In the genomic region with DNA sequence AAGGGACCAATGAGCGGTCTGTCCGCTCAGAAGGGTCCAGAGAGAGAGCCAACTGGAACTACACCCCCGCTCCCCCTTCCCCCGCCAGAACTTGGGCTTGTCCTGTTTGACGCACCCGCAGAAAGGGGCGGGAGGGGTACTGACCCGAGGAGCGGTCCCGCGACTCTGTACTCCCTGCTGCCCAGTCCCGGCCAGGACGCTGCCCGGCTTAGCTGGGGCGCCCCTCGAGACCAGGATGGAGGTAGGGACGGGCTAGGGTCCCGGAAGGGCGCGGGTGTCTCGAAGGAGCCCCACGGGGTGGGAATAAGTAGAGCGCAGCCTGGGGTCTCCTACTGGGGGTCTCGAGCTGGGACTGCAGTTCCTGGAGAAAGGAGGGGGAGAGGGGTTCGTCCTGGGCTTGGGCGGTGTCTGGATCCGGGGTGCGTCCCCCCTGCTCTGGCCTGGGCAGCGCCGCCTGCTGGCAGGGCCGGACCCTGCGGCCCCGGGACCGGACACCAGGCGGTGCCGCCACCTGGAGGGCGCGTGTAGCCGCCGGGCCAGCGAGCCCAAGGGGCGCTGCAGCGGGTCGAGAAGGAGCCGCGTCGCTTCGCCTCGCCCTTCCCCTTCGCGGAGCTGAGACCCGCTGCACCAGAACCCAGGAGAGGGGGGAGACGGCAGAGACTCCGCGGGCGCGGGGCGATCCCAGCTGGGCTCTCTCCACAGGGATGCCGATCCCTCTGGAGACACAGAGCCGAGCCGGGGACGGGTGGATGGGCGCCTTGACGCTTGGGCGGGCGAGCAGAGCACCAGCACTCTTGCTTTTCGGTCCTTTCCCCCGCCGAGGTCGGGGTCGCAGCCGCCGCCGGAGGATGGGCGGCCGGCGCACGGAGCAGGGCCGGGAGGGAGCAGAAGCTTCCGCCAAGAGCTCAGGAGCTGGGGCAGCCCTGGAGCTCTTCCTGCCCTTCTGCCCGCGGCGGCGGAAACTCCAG, we compare ENCODE assay signal across 1 cellular context.
TF ChIP-seq lines count a peak whose summit lies in the region.

No MANE protein-coding gene starts in this region.

TF ChIP-seq in HepG2, 621 proteins besides CTCF, POLR2A, EP300 and RAD21 (continued from another document and continues in another):
- TF ChIP-seq SP4 (CRISPR knock-in tag; IDR thresholded peaks at IDR 0.05) = 0 out of 2 replicates have a peak, but pooled peaks have one; percentile 40
- peak; percentile 84; the same call in 1 of the 2 replicates for TF ChIP-seq KLF6 (CRISPR knock-in tag; IDR thresholded peaks at IDR 0.05)
- no peak for TF ChIP-seq CBX5 (CRISPR knock-in tag; IDR thresholded peaks at IDR 0.05; ENCODE audit: borderline replicate concordance)
- no peak for TF ChIP-seq ZXDC (CRISPR knock-in tag; IDR thresholded peaks at IDR 0.05)
- TF ChIP-seq, protein P1, sequence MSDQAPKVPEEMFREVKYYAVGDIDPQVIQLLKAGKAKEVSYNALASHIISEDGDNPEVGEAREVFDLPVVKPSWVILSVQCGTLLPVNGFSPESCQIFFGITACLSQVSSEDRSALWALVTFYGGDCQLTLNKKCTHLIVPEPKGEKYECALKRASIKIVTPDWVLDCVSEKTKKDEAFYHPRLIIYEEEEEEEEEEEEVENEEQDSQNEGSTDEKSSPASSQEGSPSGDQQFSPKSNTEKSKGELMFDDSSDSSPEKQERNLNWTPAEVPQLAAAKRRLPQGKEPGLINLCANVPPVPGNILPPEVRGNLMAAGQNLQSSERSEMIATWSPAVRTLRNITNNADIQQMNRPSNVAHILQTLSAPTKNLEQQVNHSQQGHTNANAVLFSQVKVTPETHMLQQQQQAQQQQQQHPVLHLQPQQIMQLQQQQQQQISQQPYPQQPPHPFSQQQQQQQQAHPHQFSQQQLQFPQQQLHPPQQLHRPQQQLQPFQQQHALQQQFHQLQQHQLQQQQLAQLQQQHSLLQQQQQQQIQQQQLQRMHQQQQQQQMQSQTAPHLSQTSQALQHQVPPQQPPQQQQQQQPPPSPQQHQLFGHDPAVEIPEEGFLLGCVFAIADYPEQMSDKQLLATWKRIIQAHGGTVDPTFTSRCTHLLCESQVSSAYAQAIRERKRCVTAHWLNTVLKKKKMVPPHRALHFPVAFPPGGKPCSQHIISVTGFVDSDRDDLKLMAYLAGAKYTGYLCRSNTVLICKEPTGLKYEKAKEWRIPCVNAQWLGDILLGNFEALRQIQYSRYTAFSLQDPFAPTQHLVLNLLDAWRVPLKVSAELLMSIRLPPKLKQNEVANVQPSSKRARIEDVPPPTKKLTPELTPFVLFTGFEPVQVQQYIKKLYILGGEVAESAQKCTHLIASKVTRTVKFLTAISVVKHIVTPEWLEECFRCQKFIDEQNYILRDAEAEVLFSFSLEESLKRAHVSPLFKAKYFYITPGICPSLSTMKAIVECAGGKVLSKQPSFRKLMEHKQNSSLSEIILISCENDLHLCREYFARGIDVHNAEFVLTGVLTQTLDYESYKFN (CRISPR knock-in tag; conservative IDR thresholded peaks at IDR 0.05) = no peak
- TF ChIP-seq ZNF83 (CRISPR knock-in tag; IDR thresholded peaks at IDR 0.05; ENCODE audit: borderline replicate concordance) = peak; percentile 65; the same call in 1 of the 2 replicates
- no peak for TF ChIP-seq ZNF34 (CRISPR knock-in tag; IDR thresholded peaks at IDR 0.05; ENCODE audit: borderline replicate concordance)
- TF ChIP-seq ZKSCAN1 (IDR thresholded peaks at IDR 0.05; ENCODE audit: low read length) = no peak
- TF ChIP-seq ZNF335 (CRISPR knock-in tag; IDR thresholded peaks at IDR 0.05) = no peak
- no peak for TF ChIP-seq ZNF280B (CRISPR knock-in tag; IDR thresholded peaks at IDR 0.05; ENCODE audit: borderline replicate concordance)
- TF ChIP-seq REL (CRISPR knock-in tag; conservative IDR thresholded peaks at IDR 0.05) = no peak
- peak; percentile 66 for TF ChIP-seq AKAP8 (CRISPR knock-in tag; IDR thresholded peaks at IDR 0.05)
- TF ChIP-seq, protein P2, sequence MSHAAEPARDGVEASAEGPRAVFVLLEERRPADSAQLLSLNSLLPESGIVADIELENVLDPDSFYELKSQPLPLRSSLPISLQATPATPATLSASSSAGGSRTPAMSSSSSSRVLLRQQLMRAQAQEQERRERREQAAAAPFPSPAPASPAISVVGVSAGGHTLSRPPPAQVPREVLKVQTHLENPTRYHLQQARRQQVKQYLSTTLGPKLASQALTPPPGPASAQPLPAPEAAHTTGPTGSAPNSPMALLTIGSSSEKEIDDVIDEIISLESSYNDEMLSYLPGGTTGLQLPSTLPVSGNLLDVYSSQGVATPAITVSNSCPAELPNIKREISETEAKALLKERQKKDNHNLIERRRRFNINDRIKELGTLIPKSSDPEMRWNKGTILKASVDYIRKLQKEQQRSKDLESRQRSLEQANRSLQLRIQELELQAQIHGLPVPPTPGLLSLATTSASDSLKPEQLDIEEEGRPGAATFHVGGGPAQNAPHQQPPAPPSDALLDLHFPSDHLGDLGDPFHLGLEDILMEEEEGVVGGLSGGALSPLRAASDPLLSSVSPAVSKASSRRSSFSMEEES (CRISPR knock-in tag; IDR thresholded peaks at IDR 0.05) = no peak
- TF ChIP-seq ZNF605 (CRISPR knock-in tag; IDR thresholded peaks at IDR 0.05) = 0 out of 2 replicates have a peak, but pooled peaks have one; percentile 51
- TF ChIP-seq HNF1B (CRISPR knock-in tag; IDR thresholded peaks at IDR 0.05) = no peak
- no peak; the same call in 1 of the 2 replicates for TF ChIP-seq YEATS4 (CRISPR knock-in tag; IDR thresholded peaks at IDR 0.05; ENCODE audit: borderline replicate concordance)
- TF ChIP-seq GLI4 (CRISPR knock-in tag; IDR thresholded peaks at IDR 0.05; ENCODE audit: borderline replicate concordance) = no peak
- TF ChIP-seq SP2 (CRISPR knock-in tag; IDR thresholded peaks at IDR 0.05) = no peak
- TF ChIP-seq, protein P3, sequence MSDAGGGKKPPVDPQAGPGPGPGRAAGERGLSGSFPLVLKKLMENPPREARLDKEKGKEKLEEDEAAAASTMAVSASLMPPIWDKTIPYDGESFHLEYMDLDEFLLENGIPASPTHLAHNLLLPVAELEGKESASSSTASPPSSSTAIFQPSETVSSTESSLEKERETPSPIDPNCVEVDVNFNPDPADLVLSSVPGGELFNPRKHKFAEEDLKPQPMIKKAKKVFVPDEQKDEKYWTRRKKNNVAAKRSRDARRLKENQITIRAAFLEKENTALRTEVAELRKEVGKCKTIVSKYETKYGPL (CRISPR knock-in tag; IDR thresholded peaks at IDR 0.05) = no peak
- 0 out of 2 replicates have a peak, but pooled peaks have one; percentile 37 for TF ChIP-seq PCBP1 (IDR thresholded peaks at IDR 0.05; ENCODE audit: borderline replicate concordance, low read depth, low read length)
- peak; percentile 51; the same call in 1 of the 2 replicates for TF ChIP-seq ZFY (CRISPR knock-in tag; IDR thresholded peaks at IDR 0.05)
- TF ChIP-seq MBNL3 (CRISPR knock-in tag; conservative IDR thresholded peaks at IDR 0.05) = no peak
- peak; percentile 50; the same call in 1 of the 2 replicates for TF ChIP-seq MXD4 (CRISPR knock-in tag; IDR thresholded peaks at IDR 0.05)
- TF ChIP-seq SATB2 (CRISPR knock-in tag; IDR thresholded peaks at IDR 0.05) = no peak
- TF ChIP-seq, protein P4, sequence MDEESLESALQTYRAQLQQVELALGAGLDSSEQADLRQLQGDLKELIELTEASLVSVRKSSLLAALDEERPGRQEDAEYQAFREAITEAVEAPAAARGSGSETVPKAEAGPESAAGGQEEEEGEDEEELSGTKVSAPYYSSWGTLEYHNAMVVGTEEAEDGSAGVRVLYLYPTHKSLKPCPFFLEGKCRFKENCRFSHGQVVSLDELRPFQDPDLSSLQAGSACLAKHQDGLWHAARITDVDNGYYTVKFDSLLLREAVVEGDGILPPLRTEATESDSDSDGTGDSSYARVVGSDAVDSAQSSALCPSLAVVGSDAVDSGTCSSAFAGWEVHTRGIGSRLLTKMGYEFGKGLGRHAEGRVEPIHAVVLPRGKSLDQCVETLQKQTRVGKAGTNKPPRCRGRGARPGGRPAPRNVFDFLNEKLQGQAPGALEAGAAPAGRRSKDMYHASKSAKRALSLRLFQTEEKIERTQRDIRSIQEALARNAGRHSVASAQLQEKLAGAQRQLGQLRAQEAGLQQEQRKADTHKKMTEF (CRISPR knock-in tag; IDR thresholded peaks at IDR 0.05) = peak; percentile 79
- TF ChIP-seq SNAPC2 (CRISPR knock-in tag; IDR thresholded peaks at IDR 0.05) = 0 out of 2 replicates have a peak, but pooled peaks have one; percentile 42
- no peak for TF ChIP-seq ZNF616 (CRISPR knock-in tag; IDR thresholded peaks at IDR 0.05; ENCODE audit: low read depth)
- TF ChIP-seq ZNF775 (CRISPR knock-in tag; IDR thresholded peaks at IDR 0.05; ENCODE audit: borderline replicate concordance) = no peak
- no peak for TF ChIP-seq CEBPB (IDR thresholded peaks at IDR 0.05; ENCODE audit: borderline replicate concordance, low read depth, low read length)
- TF ChIP-seq HES4 (CRISPR knock-in tag; IDR thresholded peaks at IDR 0.05; ENCODE audit: borderline replicate concordance) = no peak
- TF ChIP-seq XBP1 (CRISPR knock-in tag; IDR thresholded peaks at IDR 0.05) = no peak
- no peak for TF ChIP-seq SIN3B (IDR thresholded peaks at IDR 0.05; ENCODE audit: low read length)
- TF ChIP-seq MIER3 (CRISPR knock-in tag; IDR thresholded peaks at IDR 0.05; ENCODE audit: borderline replicate concordance) = no peak
- TF ChIP-seq ZNF589 (CRISPR knock-in tag; conservative IDR thresholded peaks at IDR 0.05) = no peak
- no peak for TF ChIP-seq CHD2 (IDR thresholded peaks at IDR 0.05; ENCODE audit: low read depth, low read length)
- TF ChIP-seq JDP2 (CRISPR knock-in tag; IDR thresholded peaks at IDR 0.05; ENCODE audit: borderline replicate concordance) = no peak
- no peak for TF ChIP-seq ATM (IDR thresholded peaks at IDR 0.05; ENCODE audit: borderline replicate concordance)
- TF ChIP-seq, protein P5, sequence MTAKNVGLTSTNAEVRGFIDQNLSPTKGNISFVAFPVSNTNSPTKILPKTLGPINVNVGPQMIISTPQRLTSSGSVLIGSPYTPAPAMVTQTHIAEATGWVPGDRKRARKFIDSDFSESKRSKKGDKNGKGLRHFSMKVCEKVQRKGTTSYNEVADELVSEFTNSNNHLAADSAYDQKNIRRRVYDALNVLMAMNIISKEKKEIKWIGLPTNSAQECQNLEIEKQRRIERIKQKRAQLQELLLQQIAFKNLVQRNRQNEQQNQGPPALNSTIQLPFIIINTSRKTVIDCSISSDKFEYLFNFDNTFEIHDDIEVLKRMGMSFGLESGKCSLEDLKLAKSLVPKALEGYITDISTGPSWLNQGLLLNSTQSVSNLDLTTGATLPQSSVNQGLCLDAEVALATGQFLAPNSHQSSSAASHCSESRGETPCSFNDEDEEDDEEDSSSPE (CRISPR knock-in tag; IDR thresholded peaks at IDR 0.05) = peak; percentile 73
- TF ChIP-seq ZNF234 (CRISPR knock-in tag; conservative IDR thresholded peaks at IDR 0.05) = no peak
- TF ChIP-seq GATAD1 (CRISPR knock-in tag; IDR thresholded peaks at IDR 0.05) = peak; percentile 16; the same call in 1 of the 2 replicates
- no peak; the same call in 1 of the 2 replicates for TF ChIP-seq DRAP1 (CRISPR knock-in tag; IDR thresholded peaks at IDR 0.05)
